Comparison of ENCODE assay signal across 18 cellular contexts in the genomic region with DNA sequence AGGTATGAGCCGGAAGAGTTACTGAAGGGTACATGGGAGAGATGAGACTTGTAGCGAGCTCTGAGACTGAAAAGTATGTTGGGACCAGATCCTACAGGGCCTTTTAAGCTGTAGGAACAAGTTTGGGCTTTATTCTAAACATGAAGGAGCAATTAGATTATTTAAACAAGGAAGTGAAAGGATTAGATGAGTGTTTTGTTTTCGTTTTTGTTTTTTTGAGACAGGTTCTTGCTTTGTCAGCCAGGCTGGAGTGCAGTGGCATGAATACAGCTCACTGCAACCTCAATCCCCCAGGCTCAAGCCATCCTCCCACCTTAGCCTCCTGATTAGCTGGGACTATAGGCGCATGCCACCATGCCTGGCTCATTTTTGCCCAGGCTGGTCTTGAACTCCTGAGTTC.
A peak's percentile ranks its signal among the peaks of the same experiment; 100 is the strongest.
DNase-seq lines count a peak whose midpoint lies in the region; ATAC-seq, FAIRE-seq and TF ChIP-seq lines count a peak whose summit lies in the region.
"Had no signal": no experiment of that assay in that cellular context is flagged by ENCODE, and none has a peak within 500 bp of the region (broad histone marks: within the 10 kb centered on the region; RNA-seq: fewer than 3 reads in every experiment).

No MANE protein-coding gene starts in this region.

- no peak overlapping the region for H3K27ac ChIP-seq in MM.1S (ENCODE audit: low read length)
- no peak overlapping the region for H3K27ac ChIP-seq in coronary artery
- H3K27ac ChIP-seq: colonic mucosa, epithelial cell of prostate, stomach had no signal

- no peaks in the 10 kb centered on the region for H4K20me1 ChIP-seq in MM.1S (ENCODE audit: insufficient read depth, low read length)

- H3K4me3 ChIP-seq in MM.1S (ENCODE audit: low read length): no peak overlapping the region
- no peak overlapping the region for H3K4me3 ChIP-seq in coronary artery
- H3K4me3 ChIP-seq: colonic mucosa, stomach had no signal

- no peaks in the 10 kb centered on the region for H3K9me3 Mint-ChIP-seq in activated CD8-positive, alpha-beta memory T cell treated with anti-CD3 and anti-CD28 coated beads, Interleukin-2, amount 10 ng/mL, durations not matched to agents 7 days and 5 days (ENCODE audit: low read depth)
- H3K9me3 Mint-ChIP-seq: activated naive CD4-positive, alpha-beta T cell treated with anti-CD3 and anti-CD28 coated beads for 36 hours; CD8-positive, alpha-beta T cell; memory B cell; nephron progenitor cell had no signal

- H3K4me2 ChIP-seq in MM.1S (ENCODE audit: low read depth, low read length): peak overlapping the region; percentile 11; the same call in 1 of the 2 replicates

- no peak overlapping the region for H3K27ac Mint-ChIP-seq in activated CD8-positive, alpha-beta memory T cell treated with anti-CD3 and anti-CD28 coated beads, Interleukin-2, amount 10 ng/mL, durations not matched to agents 7 days and 5 days
- H3K27ac Mint-ChIP-seq: activated naive CD4-positive, alpha-beta T cell treated with anti-CD3 and anti-CD28 coated beads for 36 hours; CD8-positive, alpha-beta T cell; memory B cell; nephron progenitor cell had no signal

- no peaks in the 10 kb centered on the region for H3K27me3 ChIP-seq in MM.1S (replicated peaks; ENCODE audit: insufficient read depth, low read length)
- H3K27me3 ChIP-seq: colonic mucosa, stomach had no signal

- TF ChIP-seq CTCF in MM.1S (IDR thresholded peaks at IDR 0.05; ENCODE audit: low read length) (no peak), coronary artery (IDR thresholded peaks at IDR 0.05) (no peak)

- H3K9ac ChIP-seq in MM.1S (ENCODE audit: low read length): no peak overlapping the region

- H3F3A ChIP-seq in MM.1S (ENCODE audit: insufficient read depth, low read length): no peaks in the 10 kb centered on the region

- FAIRE-seq in GM18507 (lab: Jason Lieb, UNC): peak; percentile 29

- DNase-seq in GM18507 (ENCODE audit: extremely low spot score, insufficient read length, low read depth): no peak
- DNase-seq in MM.1S: peak; percentile 30
- DNase-seq in activated CD8-positive, alpha-beta memory T cell treated with anti-CD3 and anti-CD28 coated beads, Interleukin-2, amount 10 ng/mL, durations not matched to agents 7 days and 5 days: no peak
- DNase-seq in coronary artery (ENCODE audit: low spot score): no peak
- DNase-seq in germinal center (ENCODE audit: low spot score): no peak
- no peak for DNase-seq in NCI-H2107 treated with DMSO at 0.1 percent for 48 hours (lab: John Stamatoyannopoulos, UW; ENCODE audit: unreplicated experiment)
- DNase-seq: activated CD8-positive, alpha-beta memory T cell treated with anti-CD3 and anti-CD28 coated beads, Interleukin-2, amount 50 U/mL, for 4 hours; activated naive CD4-positive, alpha-beta T cell treated with anti-CD3 and anti-CD28 coated beads for 36 hours; CD8-positive, alpha-beta T cell; colonic mucosa; NCI-H2227 treated with DMSO at 0.1 percent for 48 hours; nephron progenitor cell; SHP77; stomach had no signal

- H3K4me1 Mint-ChIP-seq in activated CD8-positive, alpha-beta memory T cell treated with anti-CD3 and anti-CD28 coated beads, Interleukin-2, amount 10 ng/mL, durations not matched to agents 7 days and 5 days: peaks cover 3% of the 10 kb centered on the region

- H3K4me3 Mint-ChIP-seq in activated CD8-positive, alpha-beta memory T cell treated with anti-CD3 and anti-CD28 coated beads, Interleukin-2, amount 10 ng/mL, durations not matched to agents 7 days and 5 days: no peak overlapping the region
- H3K4me3 Mint-ChIP-seq: activated naive CD4-positive, alpha-beta T cell treated with anti-CD3 and anti-CD28 coated beads for 36 hours; CD8-positive, alpha-beta T cell; memory B cell; nephron progenitor cell had no signal

- no peaks in the 10 kb centered on the region for H3K9me3 ChIP-seq in MM.1S (replicated peaks; ENCODE audit: insufficient read depth, low read length)
- H3K9me3 ChIP-seq: colonic mucosa, stomach had no signal

- 0 out of 2 replicates have a peak overlapping the region, but pooled peaks have one; percentile 12 for H2AFZ ChIP-seq in MM.1S (ENCODE audit: low read length)

- ATAC-seq in GM19452 (IDR thresholded peaks at IDR 0.05; ENCODE audit: unreplicated experiment): peak; percentile 71
- ATAC-seq in HG02870 (IDR thresholded peaks at IDR 0.05; ENCODE audit: unreplicated experiment): peak; percentile 81
- ATAC-seq in activated CD8-positive, alpha-beta memory T cell treated with anti-CD3 and anti-CD28 coated beads, Interleukin-2, amount 10 ng/mL, durations not matched to agents 7 days and 5 days: no peak
- ATAC-seq: CD8-positive, alpha-beta T cell had no signal

- peaks cover 7% of the 10 kb centered on the region for H3K27me3 Mint-ChIP-seq in activated CD8-positive, alpha-beta memory T cell treated with anti-CD3 and anti-CD28 coated beads, Interleukin-2, amount 10 ng/mL, durations not matched to agents 7 days and 5 days

- H3K36me3 Mint-ChIP-seq in activated CD8-positive, alpha-beta memory T cell treated with anti-CD3 and anti-CD28 coated beads, Interleukin-2, amount 10 ng/mL, durations not matched to agents 7 days and 5 days: no peaks in the 10 kb centered on the region
- H3K36me3 Mint-ChIP-seq: CD8-positive, alpha-beta T cell; memory B cell had no signal

- H3K9me2 ChIP-seq in MM.1S (replicated peaks; ENCODE audit: insufficient read depth, low read length): no peaks in the 10 kb centered on the region

- no peaks in the 10 kb centered on the region for H3K36me3 ChIP-seq in MM.1S (replicated peaks; ENCODE audit: insufficient read depth, low read length)
- H3K36me3 ChIP-seq: colonic mucosa, stomach had no signal

- no peaks in the 10 kb centered on the region for H3K79me2 ChIP-seq in MM.1S (ENCODE audit: low read length)

- H3K4me1 ChIP-seq in MM.1S (ENCODE audit: low read length): peaks cover 8% of the 10 kb centered on the region
- H3K4me1 ChIP-seq: colonic mucosa had no signal

- CTCF ChIA-PET in activated CD8-positive, alpha-beta memory T cell treated with anti-CD3 and anti-CD28 coated beads, Interleukin-2, amount 10 ng/mL, durations not matched to agents 7 days and 5 days (lab: Charles Lee): no interaction called here
